Comparison of ENCODE assay signal across 28 cellular contexts in genomic region chr1:223456747-223457146, GRCh38.
"Had no signal": no experiment of that assay in that cellular context is flagged by ENCODE, and none has a peak within 500 bp of the region (broad histone marks: within the 10 kb centered on the region; RNA-seq: fewer than 3 reads in every experiment).

No MANE protein-coding gene starts in this region.

- H3K4me1 ChIP-seq: left ventricle myocardium inferior, pancreas, prostate gland, suprapubic skin, tibial artery, upper lobe of right lung had no signal

- H3K27ac ChIP-seq: left ventricle myocardium inferior, pancreas, prostate gland, skin epidermis, stomach, suprapubic skin, thoracic aorta, tibial artery, upper lobe of right lung had no signal

- H3K4me1 Mint-ChIP-seq: immature natural killer cell; memory B cell; stimulated activated naive B cell treated with anti-CD40 and anti-IgM and Interleukin-4, amounts not matched to agents 10 μg/mL and 1 μg/mL and 100 μg/mL, for 72 hours had no signal

- H3K4me3 Mint-ChIP-seq: immature natural killer cell; memory B cell; naive thymus-derived CD4-positive, alpha-beta T cell; natural killer cell treated with Interleukin-12 subunit alpha and Interleukin-12 subunit beta and Interleukin-15 and Interleukin-18, amount 100 ng/mL, for 72 hours; stimulated activated naive B cell treated with anti-CD40 and anti-IgM and Interleukin-4, amounts not matched to agents 10 μg/mL and 1 μg/mL and 100 μg/mL, for 72 hours had no signal

- H3K4me3 ChIP-seq: left ventricle myocardium inferior, lung, mucosa of descending colon, pancreas, prostate gland, skin epidermis, stomach, suprapubic skin, thoracic aorta, tibial artery, upper lobe of right lung had no signal

- H3K36me3 ChIP-seq: left ventricle myocardium inferior, pancreas, prostate gland, stomach, suprapubic skin, thoracic aorta, tibial artery, upper lobe of right lung had no signal

- H3K27me3 ChIP-seq: pancreas, stomach, suprapubic skin, tibial artery, upper lobe of right lung had no signal

- H3K36me3 Mint-ChIP-seq: immature natural killer cell; memory B cell; naive thymus-derived CD4-positive, alpha-beta T cell; natural killer cell treated with Interleukin-12 subunit alpha and Interleukin-12 subunit beta and Interleukin-15 and Interleukin-18, amount 100 ng/mL, for 72 hours; stimulated activated naive B cell treated with anti-CD40 and anti-IgM and Interleukin-4, amounts not matched to agents 10 μg/mL and 1 μg/mL and 100 μg/mL, for 72 hours had no signal

- H3K9me3 Mint-ChIP-seq: memory B cell; natural killer cell treated with Interleukin-12 subunit alpha and Interleukin-12 subunit beta and Interleukin-15 and Interleukin-18, amount 100 ng/mL, for 72 hours had no signal

- H3K27ac Mint-ChIP-seq: immature natural killer cell; memory B cell; naive thymus-derived CD4-positive, alpha-beta T cell; natural killer cell treated with Interleukin-12 subunit alpha and Interleukin-12 subunit beta and Interleukin-15 and Interleukin-18, amount 100 ng/mL, for 72 hours; stimulated activated naive B cell treated with anti-CD40 and anti-IgM and Interleukin-4, amounts not matched to agents 10 μg/mL and 1 μg/mL and 100 μg/mL, for 72 hours had no signal

- H3K9me3 ChIP-seq: left ventricle myocardium inferior, mucosa of descending colon, pancreas, prostate gland, stomach, suprapubic skin, thoracic aorta, tibial artery, upper lobe of right lung had no signal

- DNase-seq: hypothalamus; immature natural killer cell; kidney; left ventricle myocardium inferior; midbrain; mucosa of descending colon; naive thymus-derived CD4-positive, alpha-beta T cell; pancreas; posterior cingulate gyrus; retina; right cardiac atrium; stimulated activated CD4-positive, alpha-beta T cell treated with anti-CD3 and anti-CD28 coated beads, Interleukin-12 subunit alpha, Interleukin-12 subunit beta, amount 100 ng/mL, for 4 hours; stimulated activated CD4-positive, alpha-beta T cell treated with anti-CD3 and anti-CD28 coated beads, Interleukin-15, amount 100 ng/mL, for 24 hours; stimulated activated CD4-positive, alpha-beta T cell treated with anti-CD3 and anti-CD28 coated beads, Interleukin-2, amount 100 ng/mL, for 24 hours; stimulated activated CD4-positive, alpha-beta T cell treated with anti-CD3 and anti-CD28 coated beads, Interleukin-4, amount 100 ng/mL, for 1 hour; stimulated activated naive B cell treated with anti-CD40 and anti-IgM and Interleukin-4, amounts not matched to agents 10 μg/mL and 1 μg/mL and 100 μg/mL, for 72 hours; stimulated activated naive CD8-positive, alpha-beta T cell treated with anti-CD3 and anti-CD28 coated beads, Interleukin-15, Interleukin-2, amounts not matched to agents 100 U/mL and 50 U/mL, for 24 hours; stomach; tibial artery; trophoblast cell; upper lobe of right lung had no signal
